In genomic region chr3:124848300-124848699, GRCh38 we compare ENCODE assay signal across 22 cellular contexts.
"Had no signal": no experiment of that assay in that cellular context is flagged by ENCODE, and none has a peak within 500 bp of the region (broad histone marks: within the 10 kb centered on the region; RNA-seq: fewer than 3 reads in every experiment).

No MANE protein-coding gene starts in this region.

- DNase-seq: dorsolateral prefrontal cortex; effector CD4-positive, alpha-beta T cell; left lung; naive thymus-derived CD8-positive, alpha-beta T cell; occipital lobe; ovary; posterior cingulate gyrus; stimulated activated CD4-positive, alpha-beta T cell treated with anti-CD3 and anti-CD28 coated beads, Interleukin-12 subunit alpha, Interleukin-12 subunit beta, amount 100 ng/mL, for 4 hours; stimulated activated CD4-positive, alpha-beta T cell treated with anti-CD3 and anti-CD28 coated beads, Interleukin-1b, Interleukin-23, amount 100 ng/mL, for 48 hours; stimulated activated CD4-positive, alpha-beta T cell treated with anti-CD3 and anti-CD28 coated beads, Interleukin-4, amount 100 ng/mL, for 1 hour; stimulated activated CD8-positive, alpha-beta memory T cell treated with anti-CD3 and anti-CD28 coated beads, Interleukin-4, amount 100 ng/mL, for 48 hours; stimulated activated naive CD4-positive, alpha-beta T cell; stimulated activated naive CD8-positive, alpha-beta T cell treated with anti-CD3 and anti-CD28 coated beads, Interleukin-15, amount 100 ng/mL, for 72 hours; thyroid gland; upper lobe of left lung had no signal

- FAIRE-seq: colon, frontal cortex, keratinocyte, urothelium cell line had no signal

- H3K9me3 ChIP-seq: left lung, ovary, suprapubic skin, thyroid gland, upper lobe of left lung had no signal

- H3K27ac ChIP-seq: dorsolateral prefrontal cortex, left lung, ovary, suprapubic skin, thyroid gland, upper lobe of left lung had no signal

- H3K27me3 Mint-ChIP-seq: stimulated activated naive CD8-positive, alpha-beta T cell treated with anti-CD3 and anti-CD28 coated beads, Interleukin-15, amount 100 ng/mL, for 72 hours had no signal

- H3K9me3 Mint-ChIP-seq: stimulated activated naive CD8-positive, alpha-beta T cell treated with anti-CD3 and anti-CD28 coated beads, Interleukin-15, amount 100 ng/mL, for 72 hours had no signal

- H3K36me3 Mint-ChIP-seq: naive thymus-derived CD8-positive, alpha-beta T cell had no signal

- H3K4me2 ChIP-seq: smooth muscle cell had no signal

- H3K4me3 ChIP-seq: dorsolateral prefrontal cortex, left lung, ovary, smooth muscle cell, suprapubic skin, thyroid gland, upper lobe of left lung had no signal

- H3K27ac Mint-ChIP-seq: naive thymus-derived CD8-positive, alpha-beta T cell; stimulated activated naive CD8-positive, alpha-beta T cell treated with anti-CD3 and anti-CD28 coated beads, Interleukin-15, amount 100 ng/mL, for 72 hours had no signal

- H3K36me3 ChIP-seq: left lung, ovary, thyroid gland had no signal

- ATAC-seq: left lung; naive thymus-derived CD8-positive, alpha-beta T cell; sciatic nerve; stimulated activated naive CD8-positive, alpha-beta T cell treated with anti-CD3 and anti-CD28 coated beads, Interleukin-15, amount 100 ng/mL, for 72 hours had no signal

- H3K27me3 ChIP-seq: dorsolateral prefrontal cortex, left lung, ovary, suprapubic skin, thyroid gland, upper lobe of left lung had no signal

- H3K4me3 Mint-ChIP-seq: naive thymus-derived CD8-positive, alpha-beta T cell; stimulated activated naive CD8-positive, alpha-beta T cell treated with anti-CD3 and anti-CD28 coated beads, Interleukin-15, amount 100 ng/mL, for 72 hours had no signal

- H3K4me1 Mint-ChIP-seq: naive thymus-derived CD8-positive, alpha-beta T cell; stimulated activated naive CD8-positive, alpha-beta T cell treated with anti-CD3 and anti-CD28 coated beads, Interleukin-15, amount 100 ng/mL, for 72 hours had no signal
